28 cellular contexts compared by ENCODE assay signal in the genomic region with DNA sequence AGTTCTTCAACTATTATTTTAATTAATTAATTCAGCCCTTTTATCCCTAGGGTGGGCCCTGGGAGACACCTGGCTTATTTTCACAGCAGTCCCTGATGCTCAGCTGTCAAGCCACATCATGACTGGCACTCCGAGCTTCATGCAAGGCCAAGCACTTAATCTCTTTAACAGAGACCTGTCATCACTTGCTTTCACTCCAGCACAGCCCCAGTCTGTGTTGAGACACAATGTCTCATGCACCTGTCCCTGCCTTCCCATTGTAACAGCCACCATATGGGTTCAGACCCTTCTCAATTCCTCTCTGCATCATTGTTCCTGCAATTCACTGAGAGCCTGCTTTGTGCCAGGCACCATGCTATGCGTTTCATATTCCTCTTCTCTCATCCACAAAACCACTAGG.
DNase-seq lines count a peak whose midpoint lies in the region; ATAC-seq and TF ChIP-seq lines count a peak whose summit lies in the region.
"Had no signal": no experiment of that assay in that cellular context is flagged by ENCODE, and none has a peak within 500 bp of the region (broad histone marks: within the 10 kb centered on the region; RNA-seq: fewer than 3 reads in every experiment).

No MANE protein-coding gene starts in this region.

- no peaks in the 10 kb centered on the region for H3K9me3 ChIP-seq in neural cell (ENCODE audit: low read length)
- H3K9me3 ChIP-seq in effector memory CD4-positive, alpha-beta T cell (ENCODE audit: control insufficient read depth, low read length) = no peaks in the 10 kb centered on the region
- H3K9me3 ChIP-seq: A549, body of pancreas, heart right ventricle, Peyer's patch, testis, vagina had no signal

- no peak for ATAC-seq in naive thymus-derived CD8-positive, alpha-beta T cell
- ATAC-seq: A549; activated CD4-positive, alpha-beta T cell treated with anti-CD3 and anti-CD28 coated beads for 36 hours; activated T-cell treated with anti-CD3 and anti-CD28 coated beads, Interleukin-2, amount 50 U/mL, for 4 hours; body of pancreas; HCT116; left colon; T-helper 17 cell had no signal

- no peaks in the 10 kb centered on the region for H3K36me3 ChIP-seq in neural cell (ENCODE audit: insufficient read depth, low read length)
- H3K36me3 ChIP-seq in effector memory CD4-positive, alpha-beta T cell (ENCODE audit: control insufficient read depth, insufficient read depth, low read length) = no peaks in the 10 kb centered on the region
- H3K36me3 ChIP-seq: heart right ventricle, Peyer's patch, vagina had no signal

- H3K9me2 ChIP-seq in neural cell (ENCODE audit: insufficient read depth, low read length) = no peaks in the 10 kb centered on the region

- H2AFZ ChIP-seq in neural cell (ENCODE audit: low read depth, low read length) = no peak overlapping the region

- no peaks in the 10 kb centered on the region for H3K4me1 ChIP-seq in effector memory CD4-positive, alpha-beta T cell (ENCODE audit: control insufficient read depth, insufficient read depth, low read length, poor library complexity, severe bottlenecking)
- H3K4me1 ChIP-seq: A549, body of pancreas, heart right ventricle, Peyer's patch, testis had no signal

- no peaks in the 10 kb centered on the region for H3K36me3 Mint-ChIP-seq in naive thymus-derived CD8-positive, alpha-beta T cell
- H3K36me3 Mint-ChIP-seq: CD8-positive, alpha-beta memory T cell; naive B cell had no signal

- H3K27me3 ChIP-seq in neural cell (ENCODE audit: insufficient read depth, low read depth, low read length) = no peaks in the 10 kb centered on the region
- H3K27me3 ChIP-seq in effector memory CD4-positive, alpha-beta T cell (replicated peaks; ENCODE audit: control insufficient read depth, insufficient read depth, low read length, poor library complexity, severe bottlenecking) = no peaks in the 10 kb centered on the region
- H3K27me3 ChIP-seq: body of pancreas, Peyer's patch, testis, vagina had no signal

- no peak for TF ChIP-seq RAD21 in neural cell (conservative IDR thresholded peaks at IDR 0.05)

- POLR2A ChIA-PET in naive thymus-derived CD8-positive, alpha-beta T cell (lab: Charles Lee) = no interaction called here

- no peaks in the 10 kb centered on the region for H3K4me1 Mint-ChIP-seq in naive thymus-derived CD8-positive, alpha-beta T cell
- H3K4me1 Mint-ChIP-seq: activated CD4-positive, alpha-beta T cell treated with anti-CD3 and anti-CD28 coated beads for 36 hours; CD8-positive, alpha-beta memory T cell; naive B cell; T-helper 17 cell had no signal

- no peak overlapping the region for H3K27ac ChIP-seq in neural cell (ENCODE audit: low read length)
- H3K27ac ChIP-seq in effector memory CD4-positive, alpha-beta T cell (ENCODE audit: insufficient read depth, low read length, poor library complexity, severe bottlenecking) = no peak overlapping the region
- H3K27ac ChIP-seq: A549, body of pancreas, epithelial cell of prostate, heart right ventricle, HL-60, Peyer's patch, SK-N-MC, testis, vagina had no signal

- no peaks in the 10 kb centered on the region for H3F3A ChIP-seq in neural cell (ENCODE audit: insufficient read depth, low read length, poor library complexity, severe bottlenecking)

- peak; percentile 71 for TF ChIP-seq EP300 in neural cell (conservative IDR thresholded peaks at IDR 0.05; ENCODE audit: poor library complexity, severe bottlenecking)

- H3K4me3 Mint-ChIP-seq in naive thymus-derived CD8-positive, alpha-beta T cell = no peak overlapping the region
- H3K4me3 Mint-ChIP-seq: activated CD4-positive, alpha-beta T cell treated with anti-CD3 and anti-CD28 coated beads for 36 hours; activated T-cell treated with anti-CD3 and anti-CD28 coated beads, Interleukin-2, amount 50 U/mL, for 4 hours; CD8-positive, alpha-beta memory T cell; naive B cell; T-helper 17 cell had no signal

- no peaks in the 10 kb centered on the region for H3K79me2 ChIP-seq in neural cell (replicated peaks; ENCODE audit: insufficient read depth, low read length)

- no peak overlapping the region for H3K4me3 ChIP-seq in neural cell (ENCODE audit: low read length)
- no peak overlapping the region for H3K4me3 ChIP-seq in effector memory CD4-positive, alpha-beta T cell (ENCODE audit: insufficient read depth, low read depth, low read length, poor library complexity, severe bottlenecking)
- H3K4me3 ChIP-seq: A549, body of pancreas, heart right ventricle, Peyer's patch, SK-N-MC, testis, vagina had no signal

- DNase-seq in NCI-H510A treated with DMSO at 0.1 percent for 48 hours (lab: John Stamatoyannopoulos, UW) (peak; percentile 14), NCI-H510A (lab: John Stamatoyannopoulos, UW) (no peak), NCI-H1930 (lab: John Stamatoyannopoulos, UW) (peak; percentile 32 to 52), NCI-H774 (lab: John Stamatoyannopoulos, UW) (peak; percentile 90), KG1 (lab: John Stamatoyannopoulos, UW) (no peak)
- no peak for DNase-seq in effector memory CD4-positive, alpha-beta T cell
- no peak for DNase-seq in naive thymus-derived CD8-positive, alpha-beta T cell
- DNase-seq: activated CD4-positive, alpha-beta T cell treated with anti-CD3 and anti-CD28 coated beads for 36 hours; activated naive CD4-positive, alpha-beta T cell; activated T-cell treated with anti-CD3 and anti-CD28 coated beads, Interleukin-2, amount 50 U/mL, for 4 hours; body of pancreas; CD8-positive, alpha-beta memory T cell; heart right ventricle; Kasumi-1; left colon; naive B cell; Peyer's patch; stimulated activated CD4-positive, alpha-beta T cell treated with anti-CD3 and anti-CD28 coated beads, Interleukin-4, amount 100 ng/mL, for 24 hours; stimulated activated naive CD4-positive, alpha-beta T cell treated with Interleukin-2 at 50 U/mL for 16 hours; T-helper 17 cell; testis had no signal

- H3K27ac Mint-ChIP-seq in naive thymus-derived CD8-positive, alpha-beta T cell = no peak overlapping the region
- H3K27ac Mint-ChIP-seq: activated CD4-positive, alpha-beta T cell treated with anti-CD3 and anti-CD28 coated beads for 36 hours; CD8-positive, alpha-beta memory T cell; T-helper 17 cell had no signal

- H3K9me3 Mint-ChIP-seq in naive thymus-derived CD8-positive, alpha-beta T cell = peaks cover 0 to 8% (median 2%) of the 10 kb centered on the region in 9 donors
- H3K9me3 Mint-ChIP-seq: activated T-cell treated with anti-CD3 and anti-CD28 coated beads, Interleukin-2, amount 50 U/mL, for 4 hours had no signal

- no peak overlapping the region for H3K9ac ChIP-seq in neural cell (ENCODE audit: low read length)

- no peak for TF ChIP-seq CTCF in neural cell (IDR thresholded peaks at IDR 0.05; ENCODE audit: poor library complexity, severe bottlenecking)

- no peaks in the 10 kb centered on the region for H4K20me1 ChIP-seq in neural cell (ENCODE audit: insufficient read depth)

- peaks cover 0 to 9% (median 2%) of the 10 kb centered on the region in 5 donors for H3K27me3 Mint-ChIP-seq in naive thymus-derived CD8-positive, alpha-beta T cell
- H3K27me3 Mint-ChIP-seq: activated CD4-positive, alpha-beta T cell treated with anti-CD3 and anti-CD28 coated beads for 36 hours; naive B cell; T-helper 17 cell had no signal

- no peak overlapping the region for H3K4me2 ChIP-seq in neural cell (ENCODE audit: low read length)
- H3K4me2 ChIP-seq: A549 had no signal

TF ChIP-seq in neural cell, 6 proteins besides CTCF, POLR2A, EP300 and RAD21:
- TF ChIP-seq SMC3 (conservative IDR thresholded peaks at IDR 0.05; ENCODE audit: poor library complexity) (no peak), EZH2 (IDR thresholded peaks at IDR 0.05; ENCODE audit: borderline replicate concordance, insufficient read depth, low read length, poor library complexity, severe bottlenecking) (no peak), POLR2AphosphoS5 (IDR thresholded peaks at IDR 0.05) (peak; percentile 65)

Comparison
In these comparisons a context has a peak if more than half of its experiments do, and no peak if none do; other contexts are left out.
1. DNase-seq: peak in NCI-H510A treated with DMSO at 0.1 percent for 48 hours (single experiment), NCI-H1930 (2 of 2) and NCI-H774 (single experiment); none in NCI-H510A (single experiment), effector memory CD4-positive, alpha-beta T cell (0 of 3), KG1 (single experiment) and naive thymus-derived CD8-positive, alpha-beta T cell (0 of 10).